Comparison of ENCODE assay signal across 1 cellular context in genomic region chr1:155301342-155301841, GRCh38.
TF ChIP-seq lines count a peak whose summit lies in the region.

Gene PKLR (minus strand): TSS chr1:155301438. CDS start chr1:155301395, 43 bp downstream.

TF ChIP-seq in K562, 482 proteins besides CTCF, POLR2A, EP300 and RAD21 (continued from another document and continues in another):
- TF ChIP-seq TSHZ1 (CRISPR knock-in tag; IDR thresholded peaks at IDR 0.05) (no peak), ZNF740 (CRISPR knock-in tag; IDR thresholded peaks at IDR 0.05) (no peak), ZNF740 (tag; IDR thresholded peaks at IDR 0.05) (no peak), MXI1 (IDR thresholded peaks at IDR 0.05; ENCODE audit: low read depth, low read length) (no peak), SP2 (IDR thresholded peaks at IDR 0.05; ENCODE audit: extremely low read depth, low read depth, low read length, poor library complexity, severe bottlenecking) (no peak), NR2C1 (IDR thresholded peaks at IDR 0.05) (no peak), NR2C1 (tag; IDR thresholded peaks at IDR 0.05) (0 out of 2 replicates have a peak, but pooled peaks have one; percentile 9), TAF9B (IDR thresholded peaks at IDR 0.05; ENCODE audit: partially characterized antibody) (peak; percentile 46), TBL1XR1 (IDR thresholded peaks at IDR 0.05; ENCODE audit: low read length in 2 of 2) (peak in 1 of 2 experiments; percentile 50; a peak in 2 of 4 replicates), NCOR1 (IDR thresholded peaks at IDR 0.05) (peak; percentile 68), ARID1B (IDR thresholded peaks at IDR 0.05) (peak; percentile 87), TRIM24 (IDR thresholded peaks at IDR 0.05) (peak in 1 of 2 experiments; percentile 10; a peak in 1 of 4 replicates), VEZF1 (CRISPR knock-in tag; IDR thresholded peaks at IDR 0.05) (peak; percentile 42; the same call in 1 of the 2 replicates), IRF2 (CRISPR knock-in tag; IDR thresholded peaks at IDR 0.05) (no peak), SMARCB1 (IDR thresholded peaks at IDR 0.05; ENCODE audit: insufficient read length, low read depth) (peak; percentile 84), ZNF766 (CRISPR knock-in tag; conservative IDR thresholded peaks at IDR 0.05) (no peak), SP1 (CRISPR knock-in tag; IDR thresholded peaks at IDR 0.05) (0 out of 2 replicates have a peak, but pooled peaks have one; percentile 35), GTF3C2 (IDR thresholded peaks at IDR 0.05; ENCODE audit: borderline replicate concordance, extremely low read depth, insufficient read length) (no peak), BRD9 (IDR thresholded peaks at IDR 0.05; ENCODE audit: low read depth, partially characterized antibody) (peak; percentile 39), CBFA2T3 (IDR thresholded peaks at IDR 0.05) (peak; percentile 82), DPF2 (IDR thresholded peaks at IDR 0.05) (peak; percentile 89), POLR2AphosphoS5 (IDR thresholded peaks at IDR 0.05; ENCODE audit: control insufficient read depth, insufficient read depth, low read depth, low read length) (peak; percentile 45; the same call in 1 of the 2 replicates), EP400 (IDR thresholded peaks at IDR 0.05) (peak; percentile 56; the same call in 1 of the 2 replicates), MNT (conservative IDR thresholded peaks at IDR 0.05) (peak in 1 of 2 experiments; percentile 47; a peak in 1 of 4 replicates), MBD2 (IDR thresholded peaks at IDR 0.05; ENCODE audit: borderline replicate concordance, low read depth) (0 out of 2 replicates have a peak, but pooled peaks have one; percentile 19), HNRNPL (IDR thresholded peaks at IDR 0.05; ENCODE audit: low read depth, low read length) (peak; percentile 87; the same call in 1 of the 2 replicates), NFIC (IDR thresholded peaks at IDR 0.05) (peak; percentile 28; the same call in 1 of the 2 replicates), HNRNPLL (IDR thresholded peaks at IDR 0.05; ENCODE audit: low read depth, low read length, poor library complexity, severe bottlenecking) (no peak), POLR2B (IDR thresholded peaks at IDR 0.05; ENCODE audit: low read depth, partially characterized antibody) (peak; percentile 27), KAT7 (CRISPR knock-in tag; IDR thresholded peaks at IDR 0.05; ENCODE audit: borderline replicate concordance) (peak; percentile 63; the same call in 1 of the 2 replicates)
- TF ChIP-seq, protein P1, sequence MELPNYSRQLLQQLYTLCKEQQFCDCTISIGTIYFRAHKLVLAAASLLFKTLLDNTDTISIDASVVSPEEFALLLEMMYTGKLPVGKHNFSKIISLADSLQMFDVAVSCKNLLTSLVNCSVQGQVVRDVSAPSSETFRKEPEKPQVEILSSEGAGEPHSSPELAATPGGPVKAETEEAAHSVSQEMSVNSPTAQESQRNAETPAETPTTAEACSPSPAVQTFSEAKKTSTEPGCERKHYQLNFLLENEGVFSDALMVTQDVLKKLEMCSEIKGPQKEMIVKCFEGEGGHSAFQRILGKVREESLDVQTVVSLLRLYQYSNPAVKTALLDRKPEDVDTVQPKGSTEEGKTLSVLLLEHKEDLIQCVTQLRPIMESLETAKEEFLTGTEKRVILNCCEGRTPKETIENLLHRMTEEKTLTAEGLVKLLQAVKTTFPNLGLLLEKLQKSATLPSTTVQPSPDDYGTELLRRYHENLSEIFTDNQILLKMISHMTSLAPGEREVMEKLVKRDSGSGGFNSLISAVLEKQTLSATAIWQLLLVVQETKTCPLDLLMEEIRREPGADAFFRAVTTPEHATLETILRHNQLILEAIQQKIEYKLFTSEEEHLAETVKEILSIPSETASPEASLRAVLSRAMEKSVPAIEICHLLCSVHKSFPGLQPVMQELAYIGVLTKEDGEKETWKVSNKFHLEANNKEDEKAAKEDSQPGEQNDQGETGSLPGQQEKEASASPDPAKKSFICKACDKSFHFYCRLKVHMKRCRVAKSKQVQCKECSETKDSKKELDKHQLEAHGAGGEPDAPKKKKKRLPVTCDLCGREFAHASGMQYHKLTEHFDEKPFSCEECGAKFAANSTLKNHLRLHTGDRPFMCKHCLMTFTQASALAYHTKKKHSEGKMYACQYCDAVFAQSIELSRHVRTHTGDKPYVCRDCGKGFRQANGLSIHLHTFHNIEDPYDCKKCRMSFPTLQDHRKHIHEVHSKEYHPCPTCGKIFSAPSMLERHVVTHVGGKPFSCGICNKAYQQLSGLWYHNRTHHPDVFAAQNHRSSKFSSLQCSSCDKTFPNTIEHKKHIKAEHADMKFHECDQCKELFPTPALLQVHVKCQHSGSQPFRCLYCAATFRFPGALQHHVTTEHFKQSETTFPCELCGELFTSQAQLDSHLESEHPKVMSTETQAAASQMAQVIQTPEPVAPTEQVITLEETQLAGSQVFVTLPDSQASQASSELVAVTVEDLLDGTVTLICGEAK (IDR thresholded peaks at IDR 0.05) = no peak
- TF ChIP-seq, protein P1 (CRISPR knock-in tag; IDR thresholded peaks at IDR 0.05) = no peak
- TF ChIP-seq, protein P2, sequence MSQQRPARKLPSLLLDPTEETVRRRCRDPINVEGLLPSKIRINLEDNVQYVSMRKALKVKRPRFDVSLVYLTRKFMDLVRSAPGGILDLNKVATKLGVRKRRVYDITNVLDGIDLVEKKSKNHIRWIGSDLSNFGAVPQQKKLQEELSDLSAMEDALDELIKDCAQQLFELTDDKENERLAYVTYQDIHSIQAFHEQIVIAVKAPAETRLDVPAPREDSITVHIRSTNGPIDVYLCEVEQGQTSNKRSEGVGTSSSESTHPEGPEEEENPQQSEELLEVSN (IDR thresholded peaks at IDR 0.05; ENCODE audit: borderline replicate concordance in 1 of 2, extremely low read depth in 1 of 2, insufficient read depth in 1 of 2, insufficient read length in 1 of 2, low read depth in 1 of 2, low read length in 1 of 2, poor library complexity in 1 of 2, severe bottlenecking in 1 of 2) = no peak
- TF ChIP-seq, protein P3, sequence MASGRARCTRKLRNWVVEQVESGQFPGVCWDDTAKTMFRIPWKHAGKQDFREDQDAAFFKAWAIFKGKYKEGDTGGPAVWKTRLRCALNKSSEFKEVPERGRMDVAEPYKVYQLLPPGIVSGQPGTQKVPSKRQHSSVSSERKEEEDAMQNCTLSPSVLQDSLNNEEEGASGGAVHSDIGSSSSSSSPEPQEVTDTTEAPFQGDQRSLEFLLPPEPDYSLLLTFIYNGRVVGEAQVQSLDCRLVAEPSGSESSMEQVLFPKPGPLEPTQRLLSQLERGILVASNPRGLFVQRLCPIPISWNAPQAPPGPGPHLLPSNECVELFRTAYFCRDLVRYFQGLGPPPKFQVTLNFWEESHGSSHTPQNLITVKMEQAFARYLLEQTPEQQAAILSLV (tag; IDR thresholded peaks at IDR 0.05) = no peak
